ENCODE assay signal across 1 cellular context in the genomic region with DNA sequence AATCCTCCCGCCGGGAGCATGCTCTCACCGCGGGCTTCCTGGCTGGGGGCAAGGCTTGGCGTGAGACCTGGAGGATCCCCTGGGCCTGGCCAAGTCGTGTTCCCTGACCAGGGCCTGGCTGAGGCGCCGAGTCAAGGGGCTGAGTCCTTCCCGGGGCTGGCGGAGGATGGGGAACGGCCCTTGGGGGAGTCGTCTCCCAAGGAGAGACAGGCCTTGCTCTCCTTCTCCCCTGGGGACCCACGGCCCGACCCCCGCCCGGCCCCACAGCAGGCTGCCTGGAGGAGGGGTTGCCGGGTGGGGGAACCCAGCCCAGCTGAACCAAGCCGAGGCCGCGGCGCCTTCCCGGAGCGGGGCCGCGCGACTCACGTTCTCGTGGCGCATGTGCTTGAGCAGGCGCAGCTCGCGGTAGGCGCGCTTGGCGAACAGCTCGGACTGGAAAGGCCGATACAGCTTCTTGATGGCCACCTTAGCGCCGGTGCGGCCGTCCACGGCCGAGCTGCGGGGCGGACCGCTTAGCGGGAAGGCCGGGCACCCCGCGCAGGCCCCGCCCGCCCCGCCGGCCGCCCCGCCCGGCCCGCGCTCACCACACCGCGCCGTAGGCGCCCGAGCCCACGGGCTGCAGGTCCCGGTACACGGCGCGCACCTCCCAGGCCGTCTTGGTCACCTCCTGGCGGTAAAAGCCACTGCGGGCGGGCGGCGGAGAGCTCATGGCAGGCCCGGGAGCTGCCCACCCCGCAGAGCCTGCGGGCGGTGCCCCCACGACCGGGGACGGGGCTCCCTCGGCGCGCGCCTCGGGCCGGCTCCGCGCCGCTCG.
TF ChIP-seq lines count a peak whose summit lies in the region.

No MANE protein-coding gene starts in this region.

TF ChIP-seq in K562, 482 proteins besides CTCF, POLR2A, EP300 and RAD21 (continued from another document):
- peak; percentile 50; the same call in 1 of the 2 replicates for TF ChIP-seq PHF8 (IDR thresholded peaks at IDR 0.05; ENCODE audit: borderline replicate concordance, low read length)
- TF ChIP-seq, protein P1, sequence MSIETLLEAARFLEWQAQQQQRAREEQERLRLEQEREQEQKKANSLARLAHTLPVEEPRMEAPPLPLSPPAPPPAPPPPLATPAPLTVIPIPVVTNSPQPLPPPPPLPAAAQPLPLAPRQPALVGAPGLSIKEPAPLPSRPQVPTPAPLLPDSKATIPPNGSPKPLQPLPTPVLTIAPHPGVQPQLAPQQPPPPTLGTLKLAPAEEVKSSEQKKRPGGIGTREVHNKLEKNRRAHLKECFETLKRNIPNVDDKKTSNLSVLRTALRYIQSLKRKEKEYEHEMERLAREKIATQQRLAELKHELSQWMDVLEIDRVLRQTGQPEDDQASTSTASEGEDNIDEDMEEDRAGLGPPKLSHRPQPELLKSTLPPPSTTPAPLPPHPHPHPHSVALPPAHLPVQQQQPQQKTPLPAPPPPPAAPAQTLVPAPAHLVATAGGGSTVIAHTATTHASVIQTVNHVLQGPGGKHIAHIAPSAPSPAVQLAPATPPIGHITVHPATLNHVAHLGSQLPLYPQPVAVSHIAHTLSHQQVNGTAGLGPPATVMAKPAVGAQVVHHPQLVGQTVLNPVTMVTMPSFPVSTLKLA (conservative IDR thresholded peaks at IDR 0.05) = peak; percentile 20 to 45; a peak in 2 of 4 replicates
- TF ChIP-seq ZNF431 (CRISPR knock-in tag; IDR thresholded peaks at IDR 0.05) = 0 out of 2 replicates have a peak, but pooled peaks have one; percentile 44
